8 cellular contexts compared by ENCODE assay signal in the genomic region with DNA sequence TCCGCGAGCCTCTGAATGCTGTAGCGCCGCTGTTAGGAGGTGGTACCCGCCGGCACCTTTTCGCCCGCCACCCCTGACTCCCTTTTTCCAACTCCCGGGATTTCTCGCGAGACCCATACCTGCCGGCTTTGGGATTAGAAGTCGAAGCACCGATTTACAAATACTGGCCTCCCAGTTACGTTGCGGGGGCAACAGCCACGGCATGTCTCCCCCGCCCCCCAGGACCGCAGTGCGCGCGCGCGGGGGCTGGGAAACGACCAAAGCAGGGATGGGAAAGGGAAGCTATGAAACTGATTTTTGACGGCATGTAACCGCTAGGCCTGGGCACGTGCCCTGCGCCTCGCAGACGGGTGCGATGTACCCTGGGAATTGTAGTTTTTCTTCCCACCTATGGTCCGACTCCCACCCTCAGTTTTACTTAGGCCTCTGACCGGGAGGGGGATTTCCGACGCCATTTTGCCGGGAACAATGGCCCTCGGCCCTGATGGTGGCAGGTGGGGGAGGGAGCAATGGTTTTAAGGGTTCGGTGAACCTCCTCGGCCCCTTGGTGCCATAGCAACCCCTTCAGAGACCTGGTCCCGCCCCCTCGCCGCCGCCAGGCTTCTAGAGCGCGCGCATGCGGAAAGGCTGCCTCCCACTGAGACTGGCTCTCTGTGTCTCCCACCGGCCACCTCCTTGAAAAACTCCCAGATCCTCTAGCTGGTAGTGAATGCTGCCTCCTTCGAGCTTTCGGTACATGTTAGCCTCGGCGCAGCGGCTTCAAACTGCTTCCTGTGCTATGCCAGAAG. TPM values are rescaled to one million over a fixed set of nuclear protein-coding genes. Genes with fewer than 3 reads are reported as not detected.
DNase-seq lines count a peak whose midpoint lies in the region; ATAC-seq and TF ChIP-seq lines count a peak whose summit lies in the region.

No MANE protein-coding gene starts in this region.

- peak overlapping the region; percentile 51 for H3K27ac ChIP-seq in VCaP

- no peak for ATAC-seq in central memory CD8-positive, alpha-beta T cell (replicated peaks; ENCODE audit: extremely low read depth, poor library complexity, severe bottlenecking)
- ATAC-seq in HG03521 (IDR thresholded peaks at IDR 0.05; ENCODE audit: unreplicated experiment) = no peak

- DNase-seq in Daoy (ENCODE audit: low read depth) (peak; percentile 74), MG63 (peak; percentile 7), islet precursor cell (peak; percentile 83), HT-29 (ENCODE audit: low spot score) (no peak)
- DNase-seq in central memory CD8-positive, alpha-beta T cell (ENCODE audit: low spot score in 2 of 2) = no peak
- peak; percentile 2 to 27 for DNase-seq in stimulated activated CD4-positive, alpha-beta T cell treated with anti-CD3 and anti-CD28 coated beads, Interleukin-12 subunit alpha, Interleukin-12 subunit beta, amount 100 ng/mL, for 24 hours (ENCODE audit: low read depth in 2 of 2)

- H3K27me3 ChIP-seq in MG63 = peaks cover 3% of the 10 kb centered on the region; the same call in 1 of the 2 replicates

- H3K27me3 Mint-ChIP-seq in central memory CD8-positive, alpha-beta T cell = peaks cover 51% of the 10 kb centered on the region

- H3K4me1 Mint-ChIP-seq in central memory CD8-positive, alpha-beta T cell = peaks cover 13% of the 10 kb centered on the region

- no peak for TF ChIP-seq CTCF in VCaP (conservative IDR thresholded peaks at IDR 0.05)

- no peaks in the 10 kb centered on the region for H3K36me3 Mint-ChIP-seq in central memory CD8-positive, alpha-beta T cell (ENCODE audit: insufficient read depth)

- H3K36me3 ChIP-seq in MG63 = no peaks in the 10 kb centered on the region

- H3K9me3 Mint-ChIP-seq in central memory CD8-positive, alpha-beta T cell = no peaks in the 10 kb centered on the region

- no peak overlapping the region for H3K27ac Mint-ChIP-seq in central memory CD8-positive, alpha-beta T cell (ENCODE audit: low read depth)

- H3K9me3 ChIP-seq in MG63 = no peaks in the 10 kb centered on the region

- peak overlapping the region; percentile 76 for H3K4me3 Mint-ChIP-seq in central memory CD8-positive, alpha-beta T cell

- H3K4me3 ChIP-seq in MG63 = peak overlapping the region; percentile 42

RNA-seq across cellular contexts. Expression of a gene that starts 0.8 kb away (rescaled TPM):
- total RNA-seq in Daoy (2014; rRNA removed; shearing (Covaris generic)) = 3.6 and 4.0 TPM in 2 replicates
- 0.07 TPM in 1 of 2 replicates, not detected in the other for total RNA-seq in MG63 (2014; rRNA removed; shearing (Covaris generic); ENCODE audit: low replicate concordance)
- not detected in 2 replicates for total RNA-seq in HT-29 (2014; rRNA removed; shearing (Covaris generic))

Comparison
In these comparisons a context has a peak if more than half of its experiments do, and no peak if none do; other contexts are left out.
1. DNase-seq: peak in Daoy (single experiment), MG63 (single experiment), islet precursor cell (single experiment) and stimulated activated CD4-positive, alpha-beta T cell treated with anti-CD3 and anti-CD28 coated beads, Interleukin-12 subunit alpha, Interleukin-12 subunit beta, amount 100 ng/mL, for 24 hours (2 of 2); none in central memory CD8-positive, alpha-beta T cell (0 of 2) and HT-29 (single experiment).